In genomic region chr10:80168679-80169380, GRCh38 we compare ENCODE assay signal across 8 cellular contexts. TPM values are rescaled to one million over a fixed set of nuclear protein-coding genes. Genes with fewer than 3 reads are reported as not detected.
A peak's percentile ranks its signal among the peaks of the same experiment; 100 is the strongest.
DNase-seq lines count a peak whose midpoint lies in the region; ATAC-seq and TF ChIP-seq lines count a peak whose summit lies in the region.

No MANE protein-coding gene starts in this region.

- peaks cover 9 to 18% (median 18%) of the 10 kb centered on the region in 3 donors for H3K4me1 Mint-ChIP-seq in T-cell

- no peaks in the 10 kb centered on the region for H3K27me3 Mint-ChIP-seq in T-cell

- peak in 3 of 4 experiments; percentile 20 to 45 (median 38) for ATAC-seq in T-cell (replicated peaks in 1 of 4)
- peak in 2 of 8 donors; percentile 18 to 31 for ATAC-seq in heart right ventricle

- no peak overlapping the region for H3K4me3 Mint-ChIP-seq in T-cell

- H3K9me3 Mint-ChIP-seq in T-cell = no peaks in the 10 kb centered on the region

- POLR2A ChIA-PET in T-cell (lab: Charles Lee) = no interaction called here

- peak in 6 of 9 donors; percentile 17 to 44 (median 24) for TF ChIP-seq CTCF in heart right ventricle (IDR thresholded peaks at IDR 0.05)
- no peak for TF ChIP-seq CTCF in vagina (IDR thresholded peaks at IDR 0.05)

- peaks cover 30% of the 10 kb centered on the region for H3K36me3 Mint-ChIP-seq in T-cell

- intact Hi-C loops in heart right ventricle (cut with DNase I) (loop anchor here in 2 of 10 donors (5.0 kb wide), 1 partner anchor 33 kb away; no protein-coding TSS in a partner anchor), vagina (cut with DNase I) (no loop called here)

- H3K27ac Mint-ChIP-seq in T-cell = no peak overlapping the region

- H3K27ac ChIP-seq in heart right ventricle = peak overlapping the region in 9 of 10 donors; percentile 36 to 86 (median 74)
- H3K27ac ChIP-seq in vagina = peak overlapping the region; percentile 42

- CTCF ChIA-PET in T-cell (lab: Charles Lee) = interaction anchor here in 1 of 2 donors (1.2 kb wide), 1 partner anchor 35 kb away, joined by 3 read pairs; no protein-coding TSS in a partner anchor

- H3K4me1 ChIP-seq in heart right ventricle = peaks cover 39 to 96% (median 83%) of the 10 kb centered on the region in 9 donors
- peaks cover 90% of the 10 kb centered on the region for H3K4me1 ChIP-seq in vagina

- H3K36me3 ChIP-seq in heart right ventricle (peaks cover 0 to 99% (median 26%) of the 10 kb centered on the region in 9 donors), vagina (peaks cover 0 to 16% of the 10 kb centered on the region in 2 donors)

- WGBS in heart right ventricle, 2 donors = 87 to 94% methylated on average over 13 of the region's 13 CpGs

- H3K4me3 ChIP-seq in heart right ventricle = no peak overlapping the region
- no peak overlapping the region for H3K4me3 ChIP-seq in vagina

- DNase-seq in stimulated activated CD4-positive, alpha-beta T cell treated with anti-CD3 and anti-CD28 coated beads, Interleukin-4, amount 100 ng/mL, for 1 hour = peak; percentile 18
- DNase-seq in stimulated activated CD4-positive, alpha-beta T cell treated with anti-CD3 and anti-CD28 coated beads, Interleukin-2, amount 100 ng/mL, for 48 hours = no peak
- DNase-seq in T-cell = peak in 9 of 34 experiments; percentile 5 to 32 (median 19)
- no peak for DNase-seq in heart right ventricle
- no peak for DNase-seq in vagina (ENCODE audit: extremely low spot score in 2 of 2)
- DNase-seq in SW480 (ENCODE audit: low spot score) = no peak
- DNase-seq in islet precursor cell = no peak
- no peak for DNase-seq in activated naive CD4-positive, alpha-beta T cell treated with anti-CD3 and anti-CD28 coated beads, Interleukin-2, amount 50 U/mL, for 16 hours

- H3K27me3 ChIP-seq in heart right ventricle (no peaks in the 10 kb centered on the region), vagina (no peaks in the 10 kb centered on the region)

- no peak for TF ChIP-seq POLR2A in vagina (IDR thresholded peaks at IDR 0.05)

- H3K9me3 ChIP-seq in heart right ventricle (no peaks in the 10 kb centered on the region), vagina (no peaks in the 10 kb centered on the region)

RNA-seq across cellular contexts. Expression of gene PLAC9, which starts 36.3 kb away (rescaled TPM):
- total RNA-seq in T-cell (not detected), heart right ventricle (10 to 100 TPM; 16.8 to 41.7 (median 26.8) TPM), vagina (61.4 TPM)
- 100 to 1,000 TPM in 1 of 2 donors, 10 to 100 TPM in 1; 63.7 to 129 TPM for polyA plus RNA-seq in heart right ventricle

RNA-seq across cellular contexts. Expression of gene ANXA11, which starts 36.5 kb away (rescaled TPM):
- total RNA-seq in T-cell (100 to 1,000 TPM; 196 to 222 (median 208) TPM), heart right ventricle (100 to 1,000 TPM; 338 to 558 (median 422) TPM), vagina (101 TPM)
- polyA plus RNA-seq in heart right ventricle = 1,000 to 10,000 TPM in 1 of 2 donors, 100 to 1,000 TPM in 1; 160 to 1,089 TPM

Comparison
In these comparisons a context has a peak if more than half of its experiments do, and no peak if none do; other contexts are left out.
1. CTCF ChIP-seq: peak in heart right ventricle (6 of 9); none in vagina (0 of 3).
2. RNA of gene PLAC9, which starts 36.3 kb away (total RNA-seq): 61.4 TPM in vagina (single experiment) and 16.8 to 41.7 TPM in heart right ventricle; not detected in T-cell; every median in the first group is over 10 times any median in the second.